Comparison of ENCODE assay signal across 1 cellular context in the genomic region with DNA sequence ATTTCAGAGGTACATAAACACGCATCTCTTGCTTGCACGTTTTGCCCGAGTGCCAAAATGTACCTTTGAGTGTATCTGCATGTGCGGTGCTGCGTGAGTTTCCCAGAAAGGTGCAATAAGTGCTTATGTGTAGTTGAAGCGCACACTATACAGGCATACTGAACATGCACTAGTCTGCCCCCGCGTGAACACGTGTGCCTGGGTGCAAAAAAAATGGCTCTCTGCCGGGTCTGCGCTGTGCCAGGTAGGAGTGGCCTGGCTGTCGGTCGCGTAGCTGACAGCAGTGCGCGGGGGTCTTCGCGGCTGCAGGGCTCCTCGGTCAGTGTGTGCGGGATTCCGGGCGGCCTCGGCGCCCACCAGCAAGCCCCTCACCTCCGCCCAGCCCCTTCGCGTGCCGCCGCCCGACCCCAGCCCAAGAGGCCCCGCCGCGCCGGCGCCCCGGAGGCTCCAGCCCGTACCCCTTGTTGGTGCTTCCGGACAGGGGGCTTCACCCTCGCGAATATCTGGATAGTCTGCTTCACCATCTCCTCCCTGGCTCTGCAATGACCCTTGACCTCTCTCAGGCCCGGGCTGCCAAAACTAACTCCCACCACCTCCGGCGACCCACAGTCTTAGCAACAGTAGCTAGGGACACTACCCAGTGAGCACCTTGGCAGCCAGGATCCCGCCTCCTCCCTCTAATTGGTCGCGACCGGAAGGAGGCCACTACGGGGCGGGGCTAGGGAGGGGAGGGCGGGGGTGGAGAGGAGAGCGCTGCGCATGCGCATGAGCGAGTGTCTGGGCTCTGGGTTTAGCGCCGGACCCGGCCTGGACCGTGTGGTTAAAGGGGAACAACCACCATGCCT.
TF ChIP-seq lines count a peak whose summit lies in the region.

A gene with protein sequence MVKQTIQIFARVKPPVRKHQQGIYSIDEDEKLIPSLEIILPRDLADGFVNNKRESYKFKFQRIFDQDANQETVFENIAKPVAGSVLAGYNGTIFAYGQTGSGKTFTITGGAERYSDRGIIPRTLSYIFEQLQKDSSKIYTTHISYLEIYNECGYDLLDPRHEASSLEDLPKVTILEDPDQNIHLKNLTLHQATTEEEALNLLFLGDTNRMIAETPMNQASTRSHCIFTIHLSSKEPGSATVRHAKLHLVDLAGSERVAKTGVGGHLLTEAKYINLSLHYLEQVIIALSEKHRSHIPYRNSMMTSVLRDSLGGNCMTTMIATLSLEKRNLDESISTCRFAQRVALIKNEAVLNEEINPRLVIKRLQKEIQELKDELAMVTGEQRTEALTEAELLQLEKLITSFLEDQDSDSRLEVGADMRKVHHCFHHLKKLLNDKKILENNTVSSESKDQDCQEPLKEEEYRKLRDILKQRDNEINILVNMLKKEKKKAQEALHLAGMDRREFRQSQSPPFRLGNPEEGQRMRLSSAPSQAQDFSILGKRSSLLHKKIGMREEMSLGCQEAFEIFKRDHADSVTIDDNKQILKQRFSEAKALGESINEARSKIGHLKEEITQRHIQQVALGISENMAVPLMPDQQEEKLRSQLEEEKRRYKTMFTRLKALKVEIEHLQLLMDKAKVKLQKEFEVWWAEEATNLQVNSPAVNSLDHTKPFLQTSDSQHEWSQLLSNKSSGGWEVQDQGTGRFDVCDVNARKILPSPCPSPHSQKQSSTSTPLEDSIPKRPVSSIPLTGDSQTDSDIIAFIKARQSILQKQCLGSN (minus strand): TSS at position 622 of the 845 bp plus-strand sequence. CDS start 98 bp downstream, at position 524.

TF ChIP-seq in HepG2, 621 proteins besides CTCF, POLR2A, EP300 and RAD21 (continued from another document and continues in another):
- TF ChIP-seq, protein P1, sequence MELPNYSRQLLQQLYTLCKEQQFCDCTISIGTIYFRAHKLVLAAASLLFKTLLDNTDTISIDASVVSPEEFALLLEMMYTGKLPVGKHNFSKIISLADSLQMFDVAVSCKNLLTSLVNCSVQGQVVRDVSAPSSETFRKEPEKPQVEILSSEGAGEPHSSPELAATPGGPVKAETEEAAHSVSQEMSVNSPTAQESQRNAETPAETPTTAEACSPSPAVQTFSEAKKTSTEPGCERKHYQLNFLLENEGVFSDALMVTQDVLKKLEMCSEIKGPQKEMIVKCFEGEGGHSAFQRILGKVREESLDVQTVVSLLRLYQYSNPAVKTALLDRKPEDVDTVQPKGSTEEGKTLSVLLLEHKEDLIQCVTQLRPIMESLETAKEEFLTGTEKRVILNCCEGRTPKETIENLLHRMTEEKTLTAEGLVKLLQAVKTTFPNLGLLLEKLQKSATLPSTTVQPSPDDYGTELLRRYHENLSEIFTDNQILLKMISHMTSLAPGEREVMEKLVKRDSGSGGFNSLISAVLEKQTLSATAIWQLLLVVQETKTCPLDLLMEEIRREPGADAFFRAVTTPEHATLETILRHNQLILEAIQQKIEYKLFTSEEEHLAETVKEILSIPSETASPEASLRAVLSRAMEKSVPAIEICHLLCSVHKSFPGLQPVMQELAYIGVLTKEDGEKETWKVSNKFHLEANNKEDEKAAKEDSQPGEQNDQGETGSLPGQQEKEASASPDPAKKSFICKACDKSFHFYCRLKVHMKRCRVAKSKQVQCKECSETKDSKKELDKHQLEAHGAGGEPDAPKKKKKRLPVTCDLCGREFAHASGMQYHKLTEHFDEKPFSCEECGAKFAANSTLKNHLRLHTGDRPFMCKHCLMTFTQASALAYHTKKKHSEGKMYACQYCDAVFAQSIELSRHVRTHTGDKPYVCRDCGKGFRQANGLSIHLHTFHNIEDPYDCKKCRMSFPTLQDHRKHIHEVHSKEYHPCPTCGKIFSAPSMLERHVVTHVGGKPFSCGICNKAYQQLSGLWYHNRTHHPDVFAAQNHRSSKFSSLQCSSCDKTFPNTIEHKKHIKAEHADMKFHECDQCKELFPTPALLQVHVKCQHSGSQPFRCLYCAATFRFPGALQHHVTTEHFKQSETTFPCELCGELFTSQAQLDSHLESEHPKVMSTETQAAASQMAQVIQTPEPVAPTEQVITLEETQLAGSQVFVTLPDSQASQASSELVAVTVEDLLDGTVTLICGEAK (IDR thresholded peaks at IDR 0.05), result no peak
- TF ChIP-seq, protein P1 (CRISPR knock-in tag; IDR thresholded peaks at IDR 0.05), result no peak
- TF ChIP-seq ZMYM4 (CRISPR knock-in tag; IDR thresholded peaks at IDR 0.05) (peak; percentile 66), ZNF274 (CRISPR knock-in tag; IDR thresholded peaks at IDR 0.05) (0 out of 2 replicates have a peak, but pooled peaks have one; percentile 14), HMG20B (CRISPR knock-in tag; conservative IDR thresholded peaks at IDR 0.05) (no peak), ADNP (CRISPR knock-in tag; IDR thresholded peaks at IDR 0.05) (no peak), TCF12 (IDR thresholded peaks at IDR 0.05) (no peak), TCF12 (CRISPR knock-in tag; IDR thresholded peaks at IDR 0.05) (no peak), CSRNP1 (CRISPR knock-in tag; IDR thresholded peaks at IDR 0.05) (0 out of 2 replicates have a peak, but pooled peaks have one; percentile 30), ZNF687 (CRISPR knock-in tag; IDR thresholded peaks at IDR 0.05) (peak; percentile 71), ZNF749 (CRISPR knock-in tag; IDR thresholded peaks at IDR 0.05; ENCODE audit: borderline replicate concordance) (peak; percentile 69; the same call in 1 of the 2 replicates), NFKBIZ (CRISPR knock-in tag; IDR thresholded peaks at IDR 0.05) (no peak), TGIF2 (CRISPR knock-in tag; IDR thresholded peaks at IDR 0.05) (0 out of 2 replicates have a peak, but pooled peaks have one; percentile 26), JUN (CRISPR knock-in tag; IDR thresholded peaks at IDR 0.05) (no peak), KLF9 (CRISPR knock-in tag; IDR thresholded peaks at IDR 0.05; ENCODE audit: low read depth) (no peak), ZNF354B (CRISPR knock-in tag; IDR thresholded peaks at IDR 0.05) (no peak), ZNF230 (CRISPR knock-in tag; IDR thresholded peaks at IDR 0.05) (no peak), SP4 (CRISPR knock-in tag; IDR thresholded peaks at IDR 0.05) (peak; percentile 73; the same call in 1 of the 2 replicates)
- TF ChIP-seq, protein P2, sequence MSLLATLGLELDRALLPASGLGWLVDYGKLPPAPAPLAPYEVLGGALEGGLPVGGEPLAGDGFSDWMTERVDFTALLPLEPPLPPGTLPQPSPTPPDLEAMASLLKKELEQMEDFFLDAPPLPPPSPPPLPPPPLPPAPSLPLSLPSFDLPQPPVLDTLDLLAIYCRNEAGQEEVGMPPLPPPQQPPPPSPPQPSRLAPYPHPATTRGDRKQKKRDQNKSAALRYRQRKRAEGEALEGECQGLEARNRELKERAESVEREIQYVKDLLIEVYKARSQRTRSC (CRISPR knock-in tag; IDR thresholded peaks at IDR 0.05; ENCODE audit: low read depth), result no peak
- TF ChIP-seq, protein P3, sequence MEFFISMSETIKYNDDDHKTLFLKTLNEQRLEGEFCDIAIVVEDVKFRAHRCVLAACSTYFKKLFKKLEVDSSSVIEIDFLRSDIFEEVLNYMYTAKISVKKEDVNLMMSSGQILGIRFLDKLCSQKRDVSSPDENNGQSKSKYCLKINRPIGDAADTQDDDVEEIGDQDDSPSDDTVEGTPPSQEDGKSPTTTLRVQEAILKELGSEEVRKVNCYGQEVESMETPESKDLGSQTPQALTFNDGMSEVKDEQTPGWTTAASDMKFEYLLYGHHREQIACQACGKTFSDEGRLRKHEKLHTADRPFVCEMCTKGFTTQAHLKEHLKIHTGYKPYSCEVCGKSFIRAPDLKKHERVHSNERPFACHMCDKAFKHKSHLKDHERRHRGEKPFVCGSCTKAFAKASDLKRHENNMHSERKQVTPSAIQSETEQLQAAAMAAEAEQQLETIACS (CRISPR knock-in tag; IDR thresholded peaks at IDR 0.05), result no peak
- TF ChIP-seq, protein P4, sequence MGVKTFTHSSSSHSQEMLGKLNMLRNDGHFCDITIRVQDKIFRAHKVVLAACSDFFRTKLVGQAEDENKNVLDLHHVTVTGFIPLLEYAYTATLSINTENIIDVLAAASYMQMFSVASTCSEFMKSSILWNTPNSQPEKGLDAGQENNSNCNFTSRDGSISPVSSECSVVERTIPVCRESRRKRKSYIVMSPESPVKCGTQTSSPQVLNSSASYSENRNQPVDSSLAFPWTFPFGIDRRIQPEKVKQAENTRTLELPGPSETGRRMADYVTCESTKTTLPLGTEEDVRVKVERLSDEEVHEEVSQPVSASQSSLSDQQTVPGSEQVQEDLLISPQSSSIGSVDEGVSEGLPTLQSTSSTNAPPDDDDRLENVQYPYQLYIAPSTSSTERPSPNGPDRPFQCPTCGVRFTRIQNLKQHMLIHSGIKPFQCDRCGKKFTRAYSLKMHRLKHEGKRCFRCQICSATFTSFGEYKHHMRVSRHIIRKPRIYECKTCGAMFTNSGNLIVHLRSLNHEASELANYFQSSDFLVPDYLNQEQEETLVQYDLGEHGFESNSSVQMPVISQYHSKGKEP (CRISPR knock-in tag; IDR thresholded peaks at IDR 0.05), result no peak
- TF ChIP-seq, protein P5, sequence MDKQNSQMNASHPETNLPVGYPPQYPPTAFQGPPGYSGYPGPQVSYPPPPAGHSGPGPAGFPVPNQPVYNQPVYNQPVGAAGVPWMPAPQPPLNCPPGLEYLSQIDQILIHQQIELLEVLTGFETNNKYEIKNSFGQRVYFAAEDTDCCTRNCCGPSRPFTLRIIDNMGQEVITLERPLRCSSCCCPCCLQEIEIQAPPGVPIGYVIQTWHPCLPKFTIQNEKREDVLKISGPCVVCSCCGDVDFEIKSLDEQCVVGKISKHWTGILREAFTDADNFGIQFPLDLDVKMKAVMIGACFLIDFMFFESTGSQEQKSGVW (CRISPR knock-in tag; IDR thresholded peaks at IDR 0.05; ENCODE audit: borderline replicate concordance), result no peak
- TF ChIP-seq, protein P6, sequence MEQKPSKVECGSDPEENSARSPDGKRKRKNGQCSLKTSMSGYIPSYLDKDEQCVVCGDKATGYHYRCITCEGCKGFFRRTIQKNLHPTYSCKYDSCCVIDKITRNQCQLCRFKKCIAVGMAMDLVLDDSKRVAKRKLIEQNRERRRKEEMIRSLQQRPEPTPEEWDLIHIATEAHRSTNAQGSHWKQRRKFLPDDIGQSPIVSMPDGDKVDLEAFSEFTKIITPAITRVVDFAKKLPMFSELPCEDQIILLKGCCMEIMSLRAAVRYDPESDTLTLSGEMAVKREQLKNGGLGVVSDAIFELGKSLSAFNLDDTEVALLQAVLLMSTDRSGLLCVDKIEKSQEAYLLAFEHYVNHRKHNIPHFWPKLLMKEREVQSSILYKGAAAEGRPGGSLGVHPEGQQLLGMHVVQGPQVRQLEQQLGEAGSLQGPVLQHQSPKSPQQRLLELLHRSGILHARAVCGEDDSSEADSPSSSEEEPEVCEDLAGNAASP (CRISPR knock-in tag; IDR thresholded peaks at IDR 0.05; ENCODE audit: borderline replicate concordance), result no peak
